Comparison of ENCODE assay signal across 1 cellular context in the genomic region with DNA sequence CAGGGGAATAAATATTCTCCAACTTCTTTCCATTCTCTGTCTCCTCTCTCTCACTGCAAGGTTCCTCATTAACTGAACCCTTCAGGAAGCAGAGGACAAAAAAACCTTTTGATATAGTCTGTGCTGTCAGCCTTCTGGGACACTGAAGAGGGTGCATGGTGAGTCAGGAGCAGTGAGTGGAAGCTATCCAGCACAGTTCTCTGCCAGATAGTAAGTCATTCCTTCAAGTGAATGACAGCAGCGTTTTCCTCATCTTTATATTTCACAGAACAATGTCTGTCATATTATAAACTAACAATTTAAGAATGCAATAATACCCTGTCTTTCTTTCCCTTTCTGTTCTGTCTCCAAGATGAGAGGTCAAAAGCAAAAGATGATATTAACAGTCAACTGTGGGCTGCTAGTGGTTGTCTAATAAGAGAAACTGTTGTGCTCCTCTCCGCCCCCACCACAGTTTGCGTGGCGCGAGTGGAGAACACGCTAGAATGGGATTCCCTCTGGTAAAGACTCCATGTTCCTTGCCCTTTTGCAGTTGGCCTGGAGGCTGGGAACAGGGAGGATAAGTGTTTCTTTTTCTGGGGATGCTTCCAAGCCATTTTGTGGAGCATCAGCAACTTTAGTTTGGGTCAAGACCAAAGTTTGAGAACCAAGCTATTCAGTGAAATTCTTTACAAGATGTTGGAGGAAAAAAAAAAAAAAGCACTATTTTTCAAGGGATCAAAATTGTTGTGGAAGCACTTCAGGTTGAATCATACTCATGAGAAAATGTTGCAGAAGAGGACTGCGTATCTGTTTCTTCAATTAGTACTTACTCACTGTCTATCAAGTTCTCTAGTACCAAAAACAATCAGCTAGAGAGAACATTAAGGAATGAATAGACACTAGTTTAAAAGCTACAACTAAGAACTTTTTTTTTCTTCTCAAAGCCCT.
TF ChIP-seq lines count a peak whose summit lies in the region.

No MANE protein-coding gene starts in this region.

TF ChIP-seq in GM23338, 12 proteins besides CTCF, POLR2A, EP300 and RAD21:
- TF ChIP-seq, protein P1, sequence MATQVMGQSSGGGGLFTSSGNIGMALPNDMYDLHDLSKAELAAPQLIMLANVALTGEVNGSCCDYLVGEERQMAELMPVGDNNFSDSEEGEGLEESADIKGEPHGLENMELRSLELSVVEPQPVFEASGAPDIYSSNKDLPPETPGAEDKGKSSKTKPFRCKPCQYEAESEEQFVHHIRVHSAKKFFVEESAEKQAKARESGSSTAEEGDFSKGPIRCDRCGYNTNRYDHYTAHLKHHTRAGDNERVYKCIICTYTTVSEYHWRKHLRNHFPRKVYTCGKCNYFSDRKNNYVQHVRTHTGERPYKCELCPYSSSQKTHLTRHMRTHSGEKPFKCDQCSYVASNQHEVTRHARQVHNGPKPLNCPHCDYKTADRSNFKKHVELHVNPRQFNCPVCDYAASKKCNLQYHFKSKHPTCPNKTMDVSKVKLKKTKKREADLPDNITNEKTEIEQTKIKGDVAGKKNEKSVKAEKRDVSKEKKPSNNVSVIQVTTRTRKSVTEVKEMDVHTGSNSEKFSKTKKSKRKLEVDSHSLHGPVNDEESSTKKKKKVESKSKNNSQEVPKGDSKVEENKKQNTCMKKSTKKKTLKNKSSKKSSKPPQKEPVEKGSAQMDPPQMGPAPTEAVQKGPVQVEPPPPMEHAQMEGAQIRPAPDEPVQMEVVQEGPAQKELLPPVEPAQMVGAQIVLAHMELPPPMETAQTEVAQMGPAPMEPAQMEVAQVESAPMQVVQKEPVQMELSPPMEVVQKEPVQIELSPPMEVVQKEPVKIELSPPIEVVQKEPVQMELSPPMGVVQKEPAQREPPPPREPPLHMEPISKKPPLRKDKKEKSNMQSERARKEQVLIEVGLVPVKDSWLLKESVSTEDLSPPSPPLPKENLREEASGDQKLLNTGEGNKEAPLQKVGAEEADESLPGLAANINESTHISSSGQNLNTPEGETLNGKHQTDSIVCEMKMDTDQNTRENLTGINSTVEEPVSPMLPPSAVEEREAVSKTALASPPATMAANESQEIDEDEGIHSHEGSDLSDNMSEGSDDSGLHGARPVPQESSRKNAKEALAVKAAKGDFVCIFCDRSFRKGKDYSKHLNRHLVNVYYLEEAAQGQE (IDR thresholded peaks at IDR 0.05; ENCODE audit: unreplicated experiment), result no peak
- TF ChIP-seq NANOG (IDR thresholded peaks at IDR 0.05; ENCODE audit: borderline replicate concordance) (no peak), POLR2AphosphoS5 (IDR thresholded peaks at IDR 0.05; ENCODE audit: low read depth) (no peak), CREB1 (CRISPR knock-in tag; IDR thresholded peaks at IDR 0.05; ENCODE audit: low read depth) (no peak)
- TF ChIP-seq, protein P2, sequence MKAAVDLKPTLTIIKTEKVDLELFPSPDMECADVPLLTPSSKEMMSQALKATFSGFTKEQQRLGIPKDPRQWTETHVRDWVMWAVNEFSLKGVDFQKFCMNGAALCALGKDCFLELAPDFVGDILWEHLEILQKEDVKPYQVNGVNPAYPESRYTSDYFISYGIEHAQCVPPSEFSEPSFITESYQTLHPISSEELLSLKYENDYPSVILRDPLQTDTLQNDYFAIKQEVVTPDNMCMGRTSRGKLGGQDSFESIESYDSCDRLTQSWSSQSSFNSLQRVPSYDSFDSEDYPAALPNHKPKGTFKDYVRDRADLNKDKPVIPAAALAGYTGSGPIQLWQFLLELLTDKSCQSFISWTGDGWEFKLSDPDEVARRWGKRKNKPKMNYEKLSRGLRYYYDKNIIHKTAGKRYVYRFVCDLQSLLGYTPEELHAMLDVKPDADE (IDR thresholded peaks at IDR 0.05), result no peak
